8 cellular contexts compared by ENCODE assay signal in the genomic region with DNA sequence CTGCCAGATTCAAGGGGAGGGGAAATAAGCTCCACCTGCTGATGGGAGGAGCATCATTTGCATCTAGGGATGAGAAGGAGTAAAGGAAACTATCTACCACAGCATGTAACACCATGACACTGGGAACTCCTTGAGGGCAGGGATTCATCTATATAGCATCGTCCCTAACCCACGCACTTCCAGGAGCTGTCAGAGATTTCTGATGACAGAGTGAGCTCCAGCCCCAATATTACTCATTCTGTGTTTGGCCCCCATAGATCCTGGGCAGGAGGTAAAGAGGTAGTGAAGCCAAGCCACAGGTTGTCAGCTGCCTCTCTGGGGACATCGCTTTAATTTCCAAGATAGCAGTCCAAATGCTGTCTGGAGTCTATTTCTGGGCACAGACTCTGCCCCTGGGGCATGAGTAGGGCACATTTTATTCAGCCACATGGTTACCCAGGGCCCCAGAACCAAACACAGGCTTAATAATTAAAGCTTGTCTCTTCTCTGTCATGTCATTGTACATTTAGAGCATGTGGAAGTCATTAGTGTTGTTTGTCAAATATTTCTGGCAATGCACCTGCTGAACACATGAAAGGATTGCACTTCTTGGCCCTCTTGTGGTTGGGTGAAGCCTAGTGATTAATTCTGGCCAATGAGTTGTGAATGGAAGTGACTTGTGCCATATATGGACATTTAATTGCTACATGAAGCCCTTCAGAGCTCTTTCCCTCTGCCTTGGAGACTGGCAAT.
DNase-seq lines count a peak whose midpoint lies in the region; ATAC-seq and TF ChIP-seq lines count a peak whose summit lies in the region.

No MANE protein-coding gene starts in this region.

- intact Hi-C loops in posterior cingulate gyrus (cut with DNase I): no loop called here

- TF ChIP-seq CTCF in GM06990 (IDR thresholded peaks at IDR 0.05; ENCODE audit: insufficient read depth, low read length, poor library complexity, severe bottlenecking): peak; percentile 30

- no peak overlapping the region for H3K4me3 ChIP-seq in GM06990 (replicated peaks; ENCODE audit: low read depth, low read length)

- no peak for DNase-seq in GM06990 (ENCODE audit: extremely low read depth, insufficient read length)
- peak; percentile 26 for DNase-seq in HT1080 (ENCODE audit: low read depth)
- peak; percentile 57 for DNase-seq in NCI-H82 (lab: John Stamatoyannopoulos, UW)
- no peak for DNase-seq in left lobe of liver (ENCODE audit: low spot score)
- DNase-seq in activated CD8-positive, alpha-beta memory T cell treated with anti-CD3 and anti-CD28 coated beads, Interleukin-2, amount 50 U/mL, for 48 hours: no peak
- no peak for DNase-seq in pons (ENCODE audit: low spot score)
- DNase-seq in posterior cingulate gyrus: no peak

- H3K27me3 ChIP-seq in GM06990 (replicated peaks; ENCODE audit: control insufficient read depth, insufficient read depth, low read length): no peaks in the 10 kb centered on the region

- peak; percentile 94 for ATAC-seq in left lobe of liver
- ATAC-seq in GM21515 (IDR thresholded peaks at IDR 0.05; ENCODE audit: unreplicated experiment): no peak

- no peaks in the 10 kb centered on the region for H3K36me3 ChIP-seq in GM06990 (ENCODE audit: control insufficient read depth, insufficient read depth, low read length)

Comparison
In these comparisons a context has a peak if more than half of its experiments do, and no peak if none do; other contexts are left out.
1. DNase-seq: peak in HT1080 (single experiment) and NCI-H82 (single experiment); none in GM06990 (single experiment), left lobe of liver (single experiment), activated CD8-positive, alpha-beta memory T cell treated with anti-CD3 and anti-CD28 coated beads, Interleukin-2, amount 50 U/mL, for 48 hours (single experiment), pons (single experiment) and posterior cingulate gyrus (0 of 10).